Comparison of ENCODE assay signal across 8 cellular contexts in the genomic region with DNA sequence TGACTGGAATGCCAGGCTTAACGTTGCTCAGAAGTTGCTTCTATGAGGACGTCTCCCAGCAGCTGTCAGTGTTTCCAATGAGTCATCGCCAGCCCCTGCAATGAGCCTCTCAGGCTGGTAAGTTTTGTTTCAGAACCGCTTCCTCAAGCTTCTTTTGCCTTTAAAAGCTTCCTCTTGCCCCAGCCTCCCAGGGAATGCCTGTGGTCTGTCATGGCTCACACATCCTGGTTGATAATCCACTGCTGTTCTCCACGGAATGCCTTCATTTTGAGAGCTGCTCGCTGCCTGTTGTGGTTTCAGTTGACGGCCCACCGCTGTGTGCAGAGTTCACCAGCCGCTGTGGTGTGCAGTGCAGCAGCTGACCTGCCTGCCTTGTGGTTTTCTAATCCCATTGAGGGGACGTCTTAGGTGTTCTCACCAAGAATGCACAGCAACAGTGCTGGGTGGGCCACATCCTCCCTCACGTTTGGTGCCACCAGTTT.
DNase-seq lines count a peak whose midpoint lies in the region; ATAC-seq and TF ChIP-seq lines count a peak whose summit lies in the region.

No MANE protein-coding gene starts in this region.

- peak; percentile 70 for ATAC-seq in GM19324 (IDR thresholded peaks at IDR 0.05; ENCODE audit: low FRiP score, unreplicated experiment)
- ATAC-seq in HG03354 (IDR thresholded peaks at IDR 0.05; ENCODE audit: poor library complexity, severe bottlenecking, unreplicated experiment) = peak; percentile 90
- ATAC-seq in SK-N-SH treated with all-trans-retinoic acid at 6 μM for 48 hours = peak; percentile 97

- DNase-seq in AML-193 (lab: John Stamatoyannopoulos, UW) (peak; percentile 44 to 51), iPS-NIHi11 (ENCODE audit: low spot score) (peak; percentile 58), NCI-H69 (lab: John Stamatoyannopoulos, UW) (no peak)
- DNase-seq in activated naive CD8-positive, alpha-beta T cell treated with anti-CD3 and anti-CD28 coated beads, Interleukin-2, amount 50 U/mL, for 16 hours (ENCODE audit: low read depth, low spot score) = peak; percentile 49
- peak; percentile 24 to 39 for DNase-seq in stimulated activated CD4-positive, alpha-beta T cell treated with anti-CD3 and anti-CD28 coated beads, Interleukin-1b, Interleukin-23, amount 100 ng/mL, for 1 hour (ENCODE audit: low read depth in 2 of 2)

TF ChIP-seq in SK-N-SH treated with all-trans-retinoic acid at 6 μM for 48 hours, 23 proteins besides CTCF, POLR2A, EP300 and RAD21:
- TF ChIP-seq OSR1 (CRISPR knock-in tag; IDR thresholded peaks at IDR 0.05) = no peak
- TF ChIP-seq RARB (CRISPR knock-in tag; IDR thresholded peaks at IDR 0.05) = no peak
- TF ChIP-seq BACH2 (CRISPR knock-in tag; IDR thresholded peaks at IDR 0.05; ENCODE audit: borderline replicate concordance) = no peak
- TF ChIP-seq GLIS3 (CRISPR knock-in tag; IDR thresholded peaks at IDR 0.05) = no peak
- no peak for TF ChIP-seq TCF4 (CRISPR knock-in tag; IDR thresholded peaks at IDR 0.05; ENCODE audit: borderline replicate concordance)
- TF ChIP-seq ZFP30 (CRISPR knock-in tag; IDR thresholded peaks at IDR 0.05) = no peak
- no peak for TF ChIP-seq ISL1 (CRISPR knock-in tag; IDR thresholded peaks at IDR 0.05)
- TF ChIP-seq, protein P1, sequence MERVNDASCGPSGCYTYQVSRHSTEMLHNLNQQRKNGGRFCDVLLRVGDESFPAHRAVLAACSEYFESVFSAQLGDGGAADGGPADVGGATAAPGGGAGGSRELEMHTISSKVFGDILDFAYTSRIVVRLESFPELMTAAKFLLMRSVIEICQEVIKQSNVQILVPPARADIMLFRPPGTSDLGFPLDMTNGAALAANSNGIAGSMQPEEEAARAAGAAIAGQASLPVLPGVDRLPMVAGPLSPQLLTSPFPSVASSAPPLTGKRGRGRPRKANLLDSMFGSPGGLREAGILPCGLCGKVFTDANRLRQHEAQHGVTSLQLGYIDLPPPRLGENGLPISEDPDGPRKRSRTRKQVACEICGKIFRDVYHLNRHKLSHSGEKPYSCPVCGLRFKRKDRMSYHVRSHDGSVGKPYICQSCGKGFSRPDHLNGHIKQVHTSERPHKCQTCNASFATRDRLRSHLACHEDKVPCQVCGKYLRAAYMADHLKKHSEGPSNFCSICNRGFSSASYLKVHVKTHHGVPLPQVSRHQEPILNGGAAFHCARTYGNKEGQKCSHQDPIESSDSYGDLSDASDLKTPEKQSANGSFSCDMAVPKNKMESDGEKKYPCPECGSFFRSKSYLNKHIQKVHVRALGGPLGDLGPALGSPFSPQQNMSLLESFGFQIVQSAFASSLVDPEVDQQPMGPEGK (CRISPR knock-in tag; IDR thresholded peaks at IDR 0.05; ENCODE audit: borderline replicate concordance) = no peak
- no peak for TF ChIP-seq ZC3H10 (CRISPR knock-in tag; IDR thresholded peaks at IDR 0.05)
- TF ChIP-seq ZFP3 (CRISPR knock-in tag; IDR thresholded peaks at IDR 0.05) = no peak
- TF ChIP-seq ZNF565 (CRISPR knock-in tag; conservative IDR thresholded peaks at IDR 0.05; ENCODE audit: low read depth) = no peak
- TF ChIP-seq ZNF8 (CRISPR knock-in tag; IDR thresholded peaks at IDR 0.05) = no peak
- TF ChIP-seq ESRRG (CRISPR knock-in tag; IDR thresholded peaks at IDR 0.05) = no peak
- no peak for TF ChIP-seq ZNF70 (CRISPR knock-in tag; IDR thresholded peaks at IDR 0.05)
- no peak for TF ChIP-seq TOX (CRISPR knock-in tag; IDR thresholded peaks at IDR 0.05; ENCODE audit: borderline replicate concordance)
- TF ChIP-seq, protein P2, sequence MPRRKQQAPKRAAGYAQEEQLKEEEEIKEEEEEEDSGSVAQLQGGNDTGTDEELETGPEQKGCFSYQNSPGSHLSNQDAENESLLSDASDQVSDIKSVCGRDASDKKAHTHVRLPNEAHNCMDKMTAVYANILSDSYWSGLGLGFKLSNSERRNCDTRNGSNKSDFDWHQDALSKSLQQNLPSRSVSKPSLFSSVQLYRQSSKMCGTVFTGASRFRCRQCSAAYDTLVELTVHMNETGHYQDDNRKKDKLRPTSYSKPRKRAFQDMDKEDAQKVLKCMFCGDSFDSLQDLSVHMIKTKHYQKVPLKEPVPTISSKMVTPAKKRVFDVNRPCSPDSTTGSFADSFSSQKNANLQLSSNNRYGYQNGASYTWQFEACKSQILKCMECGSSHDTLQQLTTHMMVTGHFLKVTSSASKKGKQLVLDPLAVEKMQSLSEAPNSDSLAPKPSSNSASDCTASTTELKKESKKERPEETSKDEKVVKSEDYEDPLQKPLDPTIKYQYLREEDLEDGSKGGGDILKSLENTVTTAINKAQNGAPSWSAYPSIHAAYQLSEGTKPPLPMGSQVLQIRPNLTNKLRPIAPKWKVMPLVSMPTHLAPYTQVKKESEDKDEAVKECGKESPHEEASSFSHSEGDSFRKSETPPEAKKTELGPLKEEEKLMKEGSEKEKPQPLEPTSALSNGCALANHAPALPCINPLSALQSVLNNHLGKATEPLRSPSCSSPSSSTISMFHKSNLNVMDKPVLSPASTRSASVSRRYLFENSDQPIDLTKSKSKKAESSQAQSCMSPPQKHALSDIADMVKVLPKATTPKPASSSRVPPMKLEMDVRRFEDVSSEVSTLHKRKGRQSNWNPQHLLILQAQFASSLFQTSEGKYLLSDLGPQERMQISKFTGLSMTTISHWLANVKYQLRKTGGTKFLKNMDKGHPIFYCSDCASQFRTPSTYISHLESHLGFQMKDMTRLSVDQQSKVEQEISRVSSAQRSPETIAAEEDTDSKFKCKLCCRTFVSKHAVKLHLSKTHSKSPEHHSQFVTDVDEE (CRISPR knock-in tag; IDR thresholded peaks at IDR 0.05) = no peak
- TF ChIP-seq, protein P3, sequence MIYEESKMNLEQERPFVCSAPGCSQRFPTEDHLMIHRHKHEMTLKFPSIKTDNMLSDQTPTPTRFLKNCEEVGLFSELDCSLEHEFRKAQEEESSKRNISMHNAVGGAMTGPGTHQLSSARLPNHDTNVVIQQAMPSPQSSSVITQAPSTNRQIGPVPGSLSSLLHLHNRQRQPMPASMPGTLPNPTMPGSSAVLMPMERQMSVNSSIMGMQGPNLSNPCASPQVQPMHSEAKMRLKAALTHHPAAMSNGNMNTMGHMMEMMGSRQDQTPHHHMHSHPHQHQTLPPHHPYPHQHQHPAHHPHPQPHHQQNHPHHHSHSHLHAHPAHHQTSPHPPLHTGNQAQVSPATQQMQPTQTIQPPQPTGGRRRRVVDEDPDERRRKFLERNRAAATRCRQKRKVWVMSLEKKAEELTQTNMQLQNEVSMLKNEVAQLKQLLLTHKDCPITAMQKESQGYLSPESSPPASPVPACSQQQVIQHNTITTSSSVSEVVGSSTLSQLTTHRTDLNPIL (CRISPR knock-in tag; IDR thresholded peaks at IDR 0.05; ENCODE audit: low read depth) = no peak
- TF ChIP-seq ARNTL (CRISPR knock-in tag; IDR thresholded peaks at IDR 0.05; ENCODE audit: borderline replicate concordance, low read depth) = no peak
- TF ChIP-seq, protein P4, sequence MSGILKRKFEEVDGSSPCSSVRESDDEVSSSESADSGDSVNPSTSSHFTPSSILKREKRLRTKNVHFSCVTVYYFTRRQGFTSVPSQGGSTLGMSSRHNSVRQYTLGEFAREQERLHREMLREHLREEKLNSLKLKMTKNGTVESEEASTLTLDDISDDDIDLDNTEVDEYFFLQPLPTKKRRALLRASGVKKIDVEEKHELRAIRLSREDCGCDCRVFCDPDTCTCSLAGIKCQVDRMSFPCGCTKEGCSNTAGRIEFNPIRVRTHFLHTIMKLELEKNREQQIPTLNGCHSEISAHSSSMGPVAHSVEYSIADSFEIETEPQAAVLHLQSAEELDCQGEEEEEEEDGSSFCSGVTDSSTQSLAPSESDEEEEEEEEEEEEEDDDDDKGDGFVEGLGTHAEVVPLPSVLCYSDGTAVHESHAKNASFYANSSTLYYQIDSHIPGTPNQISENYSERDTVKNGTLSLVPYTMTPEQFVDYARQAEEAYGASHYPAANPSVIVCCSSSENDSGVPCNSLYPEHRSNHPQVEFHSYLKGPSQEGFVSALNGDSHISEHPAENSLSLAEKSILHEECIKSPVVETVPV (CRISPR knock-in tag; IDR thresholded peaks at IDR 0.05) = no peak
- TF ChIP-seq, protein P5, sequence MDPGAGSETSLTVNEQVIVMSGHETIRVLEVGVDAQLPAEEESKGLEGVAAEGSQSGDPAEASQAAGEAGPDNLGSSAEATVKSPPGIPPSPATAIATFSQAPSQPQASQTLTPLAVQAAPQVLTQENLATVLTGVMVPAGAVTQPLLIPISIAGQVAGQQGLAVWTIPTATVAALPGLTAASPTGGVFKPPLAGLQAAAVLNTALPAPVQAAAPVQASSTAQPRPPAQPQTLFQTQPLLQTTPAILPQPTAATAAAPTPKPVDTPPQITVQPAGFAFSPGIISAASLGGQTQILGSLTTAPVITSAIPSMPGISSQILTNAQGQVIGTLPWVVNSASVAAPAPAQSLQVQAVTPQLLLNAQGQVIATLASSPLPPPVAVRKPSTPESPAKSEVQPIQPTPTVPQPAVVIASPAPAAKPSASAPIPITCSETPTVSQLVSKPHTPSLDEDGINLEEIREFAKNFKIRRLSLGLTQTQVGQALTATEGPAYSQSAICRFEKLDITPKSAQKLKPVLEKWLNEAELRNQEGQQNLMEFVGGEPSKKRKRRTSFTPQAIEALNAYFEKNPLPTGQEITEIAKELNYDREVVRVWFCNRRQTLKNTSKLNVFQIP (CRISPR knock-in tag; IDR thresholded peaks at IDR 0.05; ENCODE audit: borderline replicate concordance, low read depth) = no peak
